Comparison of ENCODE assay signal across 14 cellular contexts in genomic region chr21:44425307-44425894, GRCh38. TPM values are rescaled to one million over a fixed set of nuclear protein-coding genes. Genes with fewer than 3 reads are reported as not detected.
DNase-seq lines count a peak whose midpoint lies in the region; ATAC-seq and TF ChIP-seq lines count a peak whose summit lies in the region.
"Had no signal": no experiment of that assay in that cellular context is flagged by ENCODE, and none has a peak within 500 bp of the region (broad histone marks: within the 10 kb centered on the region; RNA-seq: fewer than 3 reads in every experiment).

No MANE protein-coding gene starts in this region.

- TF ChIP-seq POLR2A in spleen (IDR thresholded peaks at IDR 0.05), result no peak

- DNase-seq in activated CD4-positive, CD25-positive, alpha-beta regulatory T cell treated with anti-CD3 and anti-CD28 coated beads, Interleukin-2, amount 50 U/mL, for 72 hours, result peak; percentile 30
- no peak for DNase-seq in activated CD4-positive, CD25-positive, alpha-beta regulatory T cell (lab: John Stamatoyannopoulos, UW)
- DNase-seq in NCI-H69 (lab: John Stamatoyannopoulos, UW), result peak; percentile 51
- DNase-seq in Right ventricle myocardium superior, result peak; percentile 39
- DNase-seq in spleen, result peak; percentile 77
- DNase-seq: DND-41; glutamatergic neuron; NCI-H1694; stimulated activated CD4-positive, alpha-beta T cell treated with anti-CD3 and anti-CD28 coated beads, Interleukin-4, amount 100 ng/mL, for 24 hours had no signal

- peaks cover 0 to 24% (median 8%) of the 10 kb centered on the region in 6 donors for H3K4me1 ChIP-seq in spleen
- H3K4me1 ChIP-seq: ascending aorta had no signal

- intact Hi-C loops in Right ventricle myocardium superior (cut with DNase I), result no loop called here
- intact Hi-C loops in spleen (cut with DNase I; ENCODE audit: low total_unique reads), result no loop called here

- H3K9me3 ChIP-seq in spleen, result peaks cover 0 to 25% (median 16%) of the 10 kb centered on the region in 8 donors

- H3K36me3 ChIP-seq in spleen, result peaks cover 0 to 69% (median 6%) of the 10 kb centered on the region in 6 donors
- H3K36me3 ChIP-seq: ascending aorta had no signal

- ATAC-seq in Right ventricle myocardium superior (ENCODE audit: poor library complexity) (no peak), GM18498 (IDR thresholded peaks at IDR 0.05; ENCODE audit: unreplicated experiment) (no peak), HG02588 (IDR thresholded peaks at IDR 0.05; ENCODE audit: unreplicated experiment) (no peak), HG02938 (IDR thresholded peaks at IDR 0.05; ENCODE audit: unreplicated experiment) (no peak)

- H3K4me3 ChIP-seq in spleen, result peak overlapping the region in 3 of 8 donors; percentile 15 to 44 (median 33)
- H3K4me3 ChIP-seq: ascending aorta had no signal

- 59 to 82% (median 64%) methylated on average over 14 to 40 of the region's 40 CpGs for whole genome bisulfite sequencing in spleen, 5 donors

- peak overlapping the region; percentile 32 to 79 (median 68) for H3K27ac ChIP-seq in spleen
- H3K27ac ChIP-seq: ascending aorta had no signal

- TF ChIP-seq CTCF in spleen (IDR thresholded peaks at IDR 0.05 in 8 of 11, conservative IDR thresholded peaks at IDR 0.05 in 3 of 11), result no peak

- H3K27me3 ChIP-seq in spleen (replicated peaks in 1 of 7), result peaks cover 0 to 10% (median 0%) of the 10 kb centered on the region in 7 donors
- H3K27me3 ChIP-seq: ascending aorta had no signal

RNA-seq across cellular contexts. Expression of gene LRRC3, which starts 29.9 kb away (rescaled TPM):
- total RNA-seq in Right ventricle myocardium superior (2.7 TPM), spleen (1 to 10 TPM; 1.3 to 4.9 (median 3.4) TPM)
- under 1 TPM; 0.24 to 0.86 (median 0.26) TPM for polyA plus RNA-seq in spleen
- total RNA-seq: OCI-LY7 had no signal

Comparison
In these comparisons a context has a peak if more than half of its experiments do, and no peak if none do; other contexts are left out.
1. DNase-seq: peak in activated CD4-positive, CD25-positive, alpha-beta regulatory T cell treated with anti-CD3 and anti-CD28 coated beads, Interleukin-2, amount 50 U/mL, for 72 hours (single experiment), NCI-H69 (single experiment), Right ventricle myocardium superior (single experiment) and spleen (single experiment); none in activated CD4-positive, CD25-positive, alpha-beta regulatory T cell (0 of 4).